In genomic region chr3:32502944-32503286, GRCh38 we compare ENCODE assay signal across 8 cellular contexts. TPM values are rescaled to one million over a fixed set of nuclear protein-coding genes. Genes with fewer than 3 reads are reported as not detected.
DNase-seq lines count a peak whose midpoint lies in the region; ATAC-seq and TF ChIP-seq lines count a peak whose summit lies in the region.

No MANE protein-coding gene starts in this region.

- peaks cover 36% of the 10 kb centered on the region for H4K20me1 ChIP-seq in Loucy (ENCODE audit: insufficient read depth, low read length, poor library complexity, severe bottlenecking)

- H3K9me3 Mint-ChIP-seq in endothelial cell (ENCODE audit: unreplicated experiment): no peaks in the 10 kb centered on the region

- no peak for DNase-seq in endothelial cell (ENCODE audit: low spot score)
- DNase-seq in retinal pigment epithelial cell (ENCODE audit: low read depth): no peak
- no peak for DNase-seq in stimulated activated CD4-positive, alpha-beta T cell treated with anti-CD3 and anti-CD28 coated beads, Interleukin-12 subunit alpha, Interleukin-12 subunit beta, amount 100 ng/mL, for 4 hours
- DNase-seq in stimulated activated CD4-positive, alpha-beta T cell treated with anti-CD3 and anti-CD28 coated beads, Interleukin-4, amount 100 ng/mL, for 1 hour: no peak
- DNase-seq in medulla oblongata (ENCODE audit: extremely low spot score): no peak

- TF ChIP-seq CTCF in Loucy (conservative IDR thresholded peaks at IDR 0.05; ENCODE audit: low read length) (no peak), endothelial cell (IDR thresholded peaks at IDR 0.05; ENCODE audit: unreplicated experiment) (no peak), retinal pigment epithelial cell (conservative IDR thresholded peaks at IDR 0.05; ENCODE audit: low read depth, low read length) (no peak)

- no peaks in the 10 kb centered on the region for H3K36me3 ChIP-seq in Loucy (ENCODE audit: insufficient read depth, low read length)

- H3K27ac Mint-ChIP-seq in endothelial cell (ENCODE audit: unreplicated experiment): peak overlapping the region; percentile 97

- no peaks in the 10 kb centered on the region for H3K27me3 ChIP-seq in Loucy (ENCODE audit: insufficient read depth, low read length, poor library complexity, severe bottlenecking)

- peak overlapping the region; percentile 91 for H3K9ac ChIP-seq in Loucy (ENCODE audit: low read depth, low read length, poor library complexity, severe bottlenecking)

- peaks cover 48% of the 10 kb centered on the region for H3K4me1 Mint-ChIP-seq in endothelial cell (ENCODE audit: unreplicated experiment)

- peak overlapping the region; percentile 99 for H2AFZ ChIP-seq in Loucy (ENCODE audit: low read length)

- H3K9me3 ChIP-seq in Loucy (ENCODE audit: insufficient read depth, low read depth, low read length): no peaks in the 10 kb centered on the region

- ATAC-seq in GM19455 (IDR thresholded peaks at IDR 0.05; ENCODE audit: unreplicated experiment) (peak; percentile 16), GM18519 (IDR thresholded peaks at IDR 0.05; ENCODE audit: low FRiP score, unreplicated experiment) (no peak)

- peak overlapping the region; percentile 94 for H3K4me2 ChIP-seq in Loucy (ENCODE audit: low read depth, low read length, poor library complexity, severe bottlenecking)

- peaks cover 9% of the 10 kb centered on the region for H3K27me3 Mint-ChIP-seq in endothelial cell (ENCODE audit: unreplicated experiment)

- H3K4me1 ChIP-seq in Loucy (ENCODE audit: insufficient read depth, low read length, poor library complexity, severe bottlenecking): peaks cover 43% of the 10 kb centered on the region

- no peaks in the 10 kb centered on the region for H3K9me2 ChIP-seq in Loucy (replicated peaks; ENCODE audit: low read depth, low read length)

- H3F3A ChIP-seq in Loucy (ENCODE audit: low read depth): peaks cover 4% of the 10 kb centered on the region

- peaks cover 14% of the 10 kb centered on the region for H3K36me3 Mint-ChIP-seq in endothelial cell (ENCODE audit: low read depth, unreplicated experiment)

- peak overlapping the region; percentile 100 for H3K4me3 Mint-ChIP-seq in endothelial cell (ENCODE audit: unreplicated experiment)

- H3K79me2 ChIP-seq in Loucy (ENCODE audit: insufficient read depth, low read length): peaks cover 41% of the 10 kb centered on the region

- H3K4me3 ChIP-seq in Loucy (ENCODE audit: low read length, poor library complexity, severe bottlenecking) (peak overlapping the region; percentile 82), retinal pigment epithelial cell (ENCODE audit: low read length) (peak overlapping the region; percentile 97)

RNA-seq across cellular contexts. Expression of gene CMTM6, which starts 0.3 kb away (rescaled TPM):
- 59.9 TPM for total RNA-seq in endothelial cell (ENCODE audit: unreplicated experiment)
